12 cellular contexts compared by ENCODE assay signal in genomic region chr3:149342413-149343340, GRCh38. TPM values are rescaled to one million over a fixed set of nuclear protein-coding genes. Genes with fewer than 3 reads are reported as not detected.
DNase-seq lines count a peak whose midpoint lies in the region; ATAC-seq, FAIRE-seq and TF ChIP-seq lines count a peak whose summit lies in the region.
"Had no signal": no experiment of that assay in that cellular context is flagged by ENCODE, and none has a peak within 500 bp of the region (broad histone marks: within the 10 kb centered on the region; RNA-seq: fewer than 3 reads in every experiment).

No MANE protein-coding gene starts in this region.

- H3F3A ChIP-seq in GM23248 (ENCODE audit: insufficient read depth): peaks cover 39% of the 10 kb centered on the region

- H2AFZ ChIP-seq in GM23248 (no peak overlapping the region), Karpas-422 (ENCODE audit: low read length) (no peak overlapping the region)

- H3K27me3 Mint-ChIP-seq in immature natural killer cell (ENCODE audit: low read depth in 3 of 3): peaks cover 2 to 9% (median 3%) of the 10 kb centered on the region in 3 donors

- no peaks in the 10 kb centered on the region for H3K36me3 Mint-ChIP-seq in immature natural killer cell
- H3K36me3 Mint-ChIP-seq: stimulated activated memory B cell treated with anti-CD40 and anti-IgM and Interleukin-4, amounts not matched to agents 10 μg/mL and 1 μg/mL and 100 μg/mL, for 72 hours had no signal

- H3K79me2 ChIP-seq in GM23248 (ENCODE audit: insufficient read depth) (no peaks in the 10 kb centered on the region), Karpas-422 (ENCODE audit: low read length) (no peaks in the 10 kb centered on the region)

- POLR2A ChIA-PET in RWPE1 (lab: Yijun Ruan, JAX; ENCODE audit: low non-redundant PET): interaction anchor here (0.5 kb wide), 1 partner anchor 45 kb away, joined by 9 read pairs; no protein-coding TSS in a partner anchor

- DNase-seq in GM23248 (peak; percentile 89), RWPE1 (ENCODE audit: low spot score) (no peak), fibroblast of pulmonary artery (ENCODE audit: low read depth) (peak; percentile 82), immature natural killer cell (no peak), GM19240 (ENCODE audit: insufficient read length, low spot score) (no peak), Karpas-422 (no peak)
- DNase-seq: activated gamma-delta T cell, NCI-H510A treated with DMSO at 0.1 percent for 48 hours had no signal

- H3K4me2 ChIP-seq in GM23248 (ENCODE audit: unreplicated experiment) (peak overlapping the region; percentile 33), Karpas-422 (ENCODE audit: low read depth, low read length, poor library complexity, severe bottlenecking) (no peak overlapping the region)

- no peaks in the 10 kb centered on the region for H3K36me3 ChIP-seq in GM23248 (ENCODE audit: low read depth)
- no peaks in the 10 kb centered on the region for H3K36me3 ChIP-seq in Karpas-422 (ENCODE audit: insufficient read depth, low read length)

- in situ Hi-C loops in GM23248 (cut with MboI): no loop called here

- no peak overlapping the region; the same call in 1 of the 2 replicates for H3K4me3 ChIP-seq in GM23248
- H3K4me3 ChIP-seq in fibroblast of pulmonary artery (replicated peaks; ENCODE audit: low read depth, low read length): no peak overlapping the region
- no peak overlapping the region for H3K4me3 ChIP-seq in Karpas-422 (ENCODE audit: low read length)

- WGBS in GM23248 (ENCODE audit: low coverage in 1 of 2, low lambda C conversion rate in 2 of 2, missing lambda C conversion rate in 2 of 2), 2 experiments: 55 to 58% methylated on average over 4 of the region's 4 CpGs

- no peak for ATAC-seq in GM18861 (IDR thresholded peaks at IDR 0.05; ENCODE audit: unreplicated experiment)
- ATAC-seq: stimulated activated memory B cell treated with anti-CD40 and anti-IgM and Interleukin-4, amounts not matched to agents 10 μg/mL and 1 μg/mL and 100 μg/mL, for 72 hours had no signal

- H3K4me1 ChIP-seq in GM23248 (ENCODE audit: insufficient read depth) (peaks cover 35% of the 10 kb centered on the region), Karpas-422 (ENCODE audit: low read length) (no peaks in the 10 kb centered on the region)

- CTCF ChIA-PET in RWPE1 (lab: Yijun Ruan, JAX): interaction anchor here (0.7 to 1.0 kb wide), 2 partner anchors 9 to 31 kb away, joined by 3 to 5 read pairs; partner anchors contain the start of gene TM4SF18

- H3K9ac ChIP-seq in GM23248: no peak overlapping the region; the same call in 1 of the 2 replicates
- no peak overlapping the region for H3K9ac ChIP-seq in Karpas-422 (ENCODE audit: low read length)

- H3K27ac ChIP-seq in GM23248 (peak overlapping the region; percentile 59), RWPE1 (peak overlapping the region; percentile 36; the same call in 1 of the 2 replicates), Karpas-422 (ENCODE audit: low read length) (no peak overlapping the region)
- H3K27ac ChIP-seq: VCaP had no signal

- H3K9me3 ChIP-seq in GM23248 (ENCODE audit: low read depth): no peaks in the 10 kb centered on the region
- H3K9me3 ChIP-seq in Karpas-422 (ENCODE audit: low read length): no peaks in the 10 kb centered on the region

- no peaks in the 10 kb centered on the region for H3K4me1 Mint-ChIP-seq in immature natural killer cell

- H3K9me3 Mint-ChIP-seq in immature natural killer cell: peaks cover 0 to 2% (median 0%) of the 10 kb centered on the region in 6 donors
- H3K9me3 Mint-ChIP-seq: stimulated activated memory B cell treated with anti-CD40 and anti-IgM and Interleukin-4, amounts not matched to agents 10 μg/mL and 1 μg/mL and 100 μg/mL, for 72 hours had no signal

- H3K9me2 ChIP-seq in GM23248 (ENCODE audit: insufficient read depth) (no peaks in the 10 kb centered on the region), Karpas-422 (replicated peaks; ENCODE audit: insufficient read depth, low read length) (no peaks in the 10 kb centered on the region)

- H3K4me3 Mint-ChIP-seq in immature natural killer cell: no peak overlapping the region
- H3K4me3 Mint-ChIP-seq: stimulated activated memory B cell treated with anti-CD40 and anti-IgM and Interleukin-4, amounts not matched to agents 10 μg/mL and 1 μg/mL and 100 μg/mL, for 72 hours had no signal

- H4K20me1 ChIP-seq in GM23248 (ENCODE audit: insufficient read depth): no peaks in the 10 kb centered on the region
- no peaks in the 10 kb centered on the region for H4K20me1 ChIP-seq in Karpas-422 (ENCODE audit: insufficient read depth, low read depth, low read length)

- no peak for TF ChIP-seq CTCF in RWPE1 (conservative IDR thresholded peaks at IDR 0.05; ENCODE audit: low read depth)
- TF ChIP-seq CTCF in fibroblast of pulmonary artery (IDR thresholded peaks at IDR 0.05; ENCODE audit: low read length, missing control alignments): no peak

- H3K27ac Mint-ChIP-seq in immature natural killer cell: no peak overlapping the region
- H3K27ac Mint-ChIP-seq: stimulated activated memory B cell treated with anti-CD40 and anti-IgM and Interleukin-4, amounts not matched to agents 10 μg/mL and 1 μg/mL and 100 μg/mL, for 72 hours had no signal

- H3K27me3 ChIP-seq in GM23248 (replicated peaks; ENCODE audit: insufficient read depth) (no peaks in the 10 kb centered on the region), Karpas-422 (ENCODE audit: low read length) (no peaks in the 10 kb centered on the region)

- peak; percentile 9 for FAIRE-seq in A204.1 (lab: Jason Lieb, UNC)

RNA-seq across cellular contexts. Expression of gene TM4SF18, which starts 9.2 kb away (rescaled TPM):
- total RNA-seq in GM23248 (2014; rRNA removed; shearing (Covaris generic)): not detected in 2 replicates
- polyA plus RNA-seq in GM23248 (2016; fragmentation: Nextera tagmentation; extraction: Ambion mirVana) (not detected in 2 replicates), immature natural killer cell (not detected)
- total RNA-seq in Karpas-422 (2014; rRNA removed; shearing (Covaris generic); ENCODE audit: low replicate concordance): not detected in 2 replicates

RNA-seq across cellular contexts. Expression of gene TM4SF1, which starts 34.8 kb away (rescaled TPM):
- total RNA-seq in GM23248 (2014; rRNA removed; shearing (Covaris generic)): 7.2 and 10.5 TPM in 2 replicates
- polyA plus RNA-seq in GM23248 (2016; fragmentation: Nextera tagmentation; extraction: Ambion mirVana): 10.7 and 12.4 TPM in 2 replicates
- polyA plus RNA-seq in immature natural killer cell: not detected
- not detected in 2 replicates for total RNA-seq in Karpas-422 (2014; rRNA removed; shearing (Covaris generic); ENCODE audit: low replicate concordance)

Comparison
In these comparisons a context has a peak if more than half of its experiments do, and no peak if none do; other contexts are left out.
1. DNase-seq: peak in GM23248 (single experiment) and fibroblast of pulmonary artery (single experiment); none in RWPE1 (single experiment), immature natural killer cell (0 of 3), GM19240 (single experiment) and Karpas-422 (single experiment).